Comparison of ENCODE assay signal across 9 cellular contexts in genomic region chr2:134181219-134181618, GRCh38.
A peak's percentile ranks its signal among the peaks of the same experiment; 100 is the strongest.
DNase-seq lines count a peak whose midpoint lies in the region; ATAC-seq and TF ChIP-seq lines count a peak whose summit lies in the region.
"Had no signal": no experiment of that assay in that cellular context is flagged by ENCODE, and none has a peak within 500 bp of the region (broad histone marks: within the 10 kb centered on the region; RNA-seq: fewer than 3 reads in every experiment).

No MANE protein-coding gene starts in this region.

- intact Hi-C loops in activated B cell treated with CpG ODN at 0.5 μM for 24 hours (cut with micrococcal nuclease) = loop anchor here (1.0 to 2.0 kb wide), 2 partner anchors 13 to 16 kb away; no protein-coding TSS in a partner anchor
- intact Hi-C loops in naive thymus-derived CD4-positive, alpha-beta T cell (cut with micrococcal nuclease) = loop anchor here (1.0 to 5.0 kb wide), 5 partner anchors 16 to 64 kb away; no protein-coding TSS in a partner anchor

- CTCF ChIA-PET in activated B cell treated with CpG ODN at 0.5 μM for 24 hours (lab: Charles Lee) = interaction anchor here (0.8 to 1.2 kb wide), 2 partner anchors 26 to 297 kb away, joined by 3 to 4 read pairs; no protein-coding TSS in a partner anchor
- CTCF ChIA-PET in naive thymus-derived CD4-positive, alpha-beta T cell (lab: Charles Lee) = interaction anchor here (1.3 to 1.6 kb wide), 2 partner anchors 18 to 63 kb away, joined by 7 to 8 read pairs; no protein-coding TSS in a partner anchor

- no peaks in the 10 kb centered on the region for H3K36me3 ChIP-seq in naive thymus-derived CD4-positive, alpha-beta T cell (ENCODE audit: control insufficient read depth in 2 of 3, insufficient read depth in 3 of 3, low read length in 3 of 3)

- POLR2A ChIA-PET in activated B cell treated with CpG ODN at 0.5 μM for 24 hours (lab: Charles Lee) = interaction anchor here (0.9 to 1.1 kb wide), 4 partner anchors 12 to 61 kb away, joined by 3 to 4 read pairs (median 4); no protein-coding TSS in a partner anchor
- POLR2A ChIA-PET in naive thymus-derived CD4-positive, alpha-beta T cell (lab: Charles Lee) = interaction anchor here (0.7 to 1.9 kb wide), 4 partner anchors 14 to 63 kb away, joined by 3 to 10 read pairs (median 5); no protein-coding TSS in a partner anchor

- H3K27me3 ChIP-seq in naive thymus-derived CD4-positive, alpha-beta T cell (ENCODE audit: control insufficient read depth in 2 of 2, insufficient read depth in 2 of 2, low read length in 2 of 2) = no peaks in the 10 kb centered on the region

- no peaks in the 10 kb centered on the region for H3K9me3 ChIP-seq in naive thymus-derived CD4-positive, alpha-beta T cell (ENCODE audit: control insufficient read depth in 2 of 3, low read length in 3 of 3)

- H3K27me3 Mint-ChIP-seq in activated B cell treated with CpG ODN at 0.5 μM for 24 hours (no peaks in the 10 kb centered on the region), osteocyte (ENCODE audit: unreplicated experiment) (no peaks in the 10 kb centered on the region)
- no peaks in the 10 kb centered on the region for H3K27me3 Mint-ChIP-seq in naive thymus-derived CD4-positive, alpha-beta T cell

- H3K9me3 Mint-ChIP-seq in activated B cell treated with CpG ODN at 0.5 μM for 24 hours (no peaks in the 10 kb centered on the region), osteocyte (ENCODE audit: unreplicated experiment) (no peaks in the 10 kb centered on the region)
- peaks cover 0 to 2% (median 0%) of the 10 kb centered on the region in 11 donors for H3K9me3 Mint-ChIP-seq in naive thymus-derived CD4-positive, alpha-beta T cell

- H3K4me3 Mint-ChIP-seq in activated B cell treated with CpG ODN at 0.5 μM for 24 hours (peak overlapping the region; percentile 35), osteocyte (ENCODE audit: unreplicated experiment) (no peak overlapping the region)
- H3K4me3 Mint-ChIP-seq in naive thymus-derived CD4-positive, alpha-beta T cell = peak overlapping the region; percentile 54 to 86 (median 67)

- H3K4me3 ChIP-seq in naive thymus-derived CD4-positive, alpha-beta T cell (ENCODE audit: low read length) = no peak overlapping the region

- H3K36me3 Mint-ChIP-seq in activated B cell treated with CpG ODN at 0.5 μM for 24 hours (ENCODE audit: low read depth) = peaks cover 28% of the 10 kb centered on the region
- H3K36me3 Mint-ChIP-seq in naive thymus-derived CD4-positive, alpha-beta T cell = peaks cover 4 to 18% (median 7%) of the 10 kb centered on the region in 5 donors
- no peaks in the 10 kb centered on the region for H3K36me3 Mint-ChIP-seq in osteocyte (ENCODE audit: unreplicated experiment)

- peak; percentile 71 for ATAC-seq in HG02973 (IDR thresholded peaks at IDR 0.05; ENCODE audit: unreplicated experiment)
- peak; percentile 43 for ATAC-seq in activated B cell treated with CpG ODN at 0.5 μM for 24 hours (ENCODE audit: low read depth)
- peak; percentile 87 for ATAC-seq in naive thymus-derived CD4-positive, alpha-beta T cell
- no peak for ATAC-seq in GM18520 (IDR thresholded peaks at IDR 0.05; ENCODE audit: unreplicated experiment)

- no peak for TF ChIP-seq CTCF in activated B cell treated with CpG ODN at 0.5 μM for 24 hours (IDR thresholded peaks at IDR 0.05)
- TF ChIP-seq CTCF in osteocyte (IDR thresholded peaks at IDR 0.05) = no peak

- peak overlapping the region; percentile 18 for H3K27ac ChIP-seq in naive thymus-derived CD4-positive, alpha-beta T cell (ENCODE audit: low read depth, low read length)

- H3K27ac Mint-ChIP-seq in activated B cell treated with CpG ODN at 0.5 μM for 24 hours (peak overlapping the region; percentile 84), osteocyte (ENCODE audit: unreplicated experiment) (no peak overlapping the region)
- peak overlapping the region; percentile 84 to 97 (median 91) for H3K27ac Mint-ChIP-seq in naive thymus-derived CD4-positive, alpha-beta T cell

- H3K4me1 ChIP-seq in naive thymus-derived CD4-positive, alpha-beta T cell (ENCODE audit: control insufficient read depth in 2 of 2, insufficient read depth in 2 of 2, low read length in 2 of 2) = peaks cover 22 to 45% of the 10 kb centered on the region in 2 donors

- peaks cover 93% of the 10 kb centered on the region for H3K4me1 Mint-ChIP-seq in activated B cell treated with CpG ODN at 0.5 μM for 24 hours
- peaks cover 52 to 96% (median 93%) of the 10 kb centered on the region in 7 donors for H3K4me1 Mint-ChIP-seq in naive thymus-derived CD4-positive, alpha-beta T cell
- H3K4me1 Mint-ChIP-seq in osteocyte (ENCODE audit: unreplicated experiment) = peaks cover 4% of the 10 kb centered on the region

- peak; percentile 19 for DNase-seq in NCI-H146 (lab: John Stamatoyannopoulos, UW)
- no peak for DNase-seq in NCI-H146 treated with DMSO at 0.1 percent for 48 hours (lab: John Stamatoyannopoulos, UW; ENCODE audit: unreplicated experiment)
- DNase-seq in activated B cell treated with CpG ODN at 0.5 μM for 24 hours = no peak
- DNase-seq in naive thymus-derived CD4-positive, alpha-beta T cell = peak in 8 of 9 donors; percentile 30 to 79 (median 68)
- no peak for DNase-seq in NCI-H1436 (lab: John Stamatoyannopoulos, UW)
- DNase-seq in osteocyte (ENCODE audit: extremely low spot score, unreplicated experiment) = no peak
- DNase-seq: posterior cingulate gyrus had no signal

Comparison
In these comparisons a context has a peak if more than half of its experiments do, and no peak if none do; other contexts are left out.
1. DNase-seq: peak in NCI-H146 (single experiment) and naive thymus-derived CD4-positive, alpha-beta T cell (8 of 9); none in NCI-H146 treated with DMSO at 0.1 percent for 48 hours (single experiment), activated B cell treated with CpG ODN at 0.5 μM for 24 hours (single experiment), NCI-H1436 (single experiment) and osteocyte (single experiment).